13 cellular contexts compared by ENCODE assay signal in genomic region chr13:28558126-28558525, GRCh38.
A peak's percentile ranks its signal among the peaks of the same experiment; 100 is the strongest.
DNase-seq lines count a peak whose midpoint lies in the region; FAIRE-seq and TF ChIP-seq lines count a peak whose summit lies in the region.
"Had no signal": no experiment of that assay in that cellular context is flagged by ENCODE, and none has a peak within 500 bp of the region (broad histone marks: within the 10 kb centered on the region; RNA-seq: fewer than 3 reads in every experiment).

No MANE protein-coding gene starts in this region.

- CTCF ChIA-PET in H1 (lab: Charles Lee; ENCODE audit: partially characterized antibody) = interaction anchor here (1.0 kb wide), 1 partner anchor 98 kb away, joined by 3 read pairs; no protein-coding TSS in a partner anchor

- no peak overlapping the region for H3K18ac ChIP-seq in H1 (ENCODE audit: extremely low read depth, low read length)
- no peak overlapping the region for H3K18ac ChIP-seq in mesendoderm (ENCODE audit: low read length)

- no peak overlapping the region for H4K91ac ChIP-seq in H1 (replicated peaks; ENCODE audit: insufficient read length, low read length)

- H3K9ac ChIP-seq in H1 (replicated peaks in 1 of 4; ENCODE audit: extremely low read depth in 1 of 4, low read depth in 3 of 4, low read length in 3 of 4) (no peak overlapping the region), mesendoderm (ENCODE audit: low read length) (no peak overlapping the region)

- H3K4me3 ChIP-seq in H1 (ENCODE audit: extremely low read depth in 1 of 4, insufficient read depth in 2 of 4, low read depth in 3 of 4, low read length in 4 of 4) (no peak overlapping the region), mesendoderm (ENCODE audit: low read length) (no peak overlapping the region), BE2C (ENCODE audit: low read depth, low read length) (no peak overlapping the region)
- H3K4me3 ChIP-seq: tibial artery had no signal

- H3K56ac ChIP-seq in H1 (replicated peaks; ENCODE audit: insufficient read length, low read depth, low read length) (no peak overlapping the region), mesendoderm (ENCODE audit: low read length) (no peak overlapping the region)

- FAIRE-seq in H1 (lab: Jason Lieb, UNC) (no peak), H54 (lab: Jason Lieb, UNC) (no peak)
- FAIRE-seq: GM12891 had no signal

- DNase-seq in AG09319 (ENCODE audit: extremely low read depth, low read depth) (peak; percentile 83), LHCN-M2 (ENCODE audit: low read depth) (peak; percentile 52), H1 (ENCODE audit: low read depth in 1 of 2, low spot score in 2 of 2) (no peak), mesendoderm (peak; percentile 75), BE2C (no peak), H54 (ENCODE audit: insufficient read length, low spot score) (no peak), NCI-H526 (lab: John Stamatoyannopoulos, UW) (no peak), NCI-H1092 (lab: John Stamatoyannopoulos, UW) (no peak)
- DNase-seq: CD8-positive, alpha-beta memory T cell; foreskin keratinocyte; NCI-H1436; tibial artery had no signal

- TF ChIP-seq EP300 in H1 (IDR thresholded peaks at IDR 0.05; ENCODE audit: borderline replicate concordance in 1 of 2, low read depth in 2 of 2, low read length in 2 of 2) = no peak

- H3K27ac ChIP-seq in H1 (ENCODE audit: low read depth, low read length) (no peak overlapping the region), mesendoderm (ENCODE audit: low read depth, low read length) (no peak overlapping the region)
- H3K27ac ChIP-seq: foreskin keratinocyte had no signal

- POLR2A ChIA-PET in H1 (lab: Charles Lee; ENCODE audit: partially characterized antibody) = no interaction called here

- H2BK120ac ChIP-seq in H1 (replicated peaks; ENCODE audit: low read depth, low read length) = no peak overlapping the region
- no peak overlapping the region for H2BK120ac ChIP-seq in mesendoderm (ENCODE audit: low read depth, low read length)

- H2BK15ac ChIP-seq in H1 (ENCODE audit: low read length) (no peak overlapping the region), mesendoderm (replicated peaks; ENCODE audit: low read depth) (no peak overlapping the region)

- H4K8ac ChIP-seq in H1 (ENCODE audit: extremely low read depth, insufficient read depth, low read length) = no peak overlapping the region
- no peak overlapping the region for H4K8ac ChIP-seq in mesendoderm (ENCODE audit: low read depth, low read length)

- H4K5ac ChIP-seq in H1 (ENCODE audit: insufficient read length, low read depth, low read length) (no peak overlapping the region), mesendoderm (ENCODE audit: low read length) (no peak overlapping the region)

- H3K79me1 ChIP-seq in H1 (ENCODE audit: low read depth, low read length) (no peaks in the 10 kb centered on the region), mesendoderm (ENCODE audit: low read length) (no peaks in the 10 kb centered on the region)

- H2AK5ac ChIP-seq in H1 (ENCODE audit: low read depth, low read length) = no peak overlapping the region
- H2AK5ac ChIP-seq in mesendoderm (ENCODE audit: low read length) = no peak overlapping the region

- H3K23ac ChIP-seq in H1 (ENCODE audit: insufficient read length) = no peak overlapping the region
- no peak overlapping the region for H3K23ac ChIP-seq in mesendoderm (ENCODE audit: low read length)

- H2BK5ac ChIP-seq in H1 (ENCODE audit: low read depth, low read length) (no peak overlapping the region), mesendoderm (ENCODE audit: low read length) (no peak overlapping the region)

- TF ChIP-seq CTCF in AG09319 (IDR thresholded peaks at IDR 0.05; ENCODE audit: low read depth, low read length) = no peak
- TF ChIP-seq CTCF in H1 (IDR thresholded peaks at IDR 0.05; ENCODE audit: control extremely low read depth in 1 of 3, insufficient read depth in 1 of 3, low read depth in 1 of 3, low read length in 3 of 3) = no peak
- no peak for TF ChIP-seq CTCF in BE2C (IDR thresholded peaks at IDR 0.05; ENCODE audit: low read depth, low read length)

- 66% methylated on average over 3 of the region's 3 CpGs; no CpG with 5 or more reads in 1 of the 2 experiments for WGBS in H1 (ENCODE audit: extremely low coverage in 1 of 2, insufficient coverage in 1 of 2, insufficient read length in 1 of 2, insufficient replicate concordance in 2 of 2, low coverage in 1 of 2, low lambda C conversion rate in 2 of 2, missing lambda C conversion rate in 1 of 2), 2 experiments
- no CpG with 5 or more reads among the region's 3 CpGs for WGBS in mesendoderm (ENCODE audit: extremely low coverage, insufficient coverage, low lambda C conversion rate)

- TF ChIP-seq POLR2A in H1 (IDR thresholded peaks at IDR 0.05; ENCODE audit: control extremely low read depth in 1 of 2, low read depth in 2 of 2, low read length in 2 of 2) (no peak), H54 (IDR thresholded peaks at IDR 0.05; ENCODE audit: low read depth, low read length) (no peak)

- H2AFZ ChIP-seq in H1 (ENCODE audit: low read length) = peak overlapping the region; percentile 86; the same call in 1 of the 2 replicates

- no peaks in the 10 kb centered on the region for H3K9me3 ChIP-seq in H1 (ENCODE audit: insufficient read depth in 2 of 2, low read depth in 1 of 2, low read length in 1 of 2)
- H3K9me3 ChIP-seq in BE2C = no peaks in the 10 kb centered on the region
- H3K9me3 ChIP-seq: tibial artery had no signal

- peak overlapping the region; percentile 29; the same call in 1 of the 2 replicates for H2BK12ac ChIP-seq in H1 (ENCODE audit: low read depth, low read length)

- H3K4me1 ChIP-seq in H1 (replicated peaks in 1 of 4; ENCODE audit: control insufficient read depth in 3 of 4, insufficient read depth in 4 of 4, low read length in 3 of 4) (no peaks in the 10 kb centered on the region), mesendoderm (ENCODE audit: control insufficient read depth, low read depth, low read length) (no peaks in the 10 kb centered on the region), BE2C (no peaks in the 10 kb centered on the region)
- H3K4me1 ChIP-seq: foreskin keratinocyte had no signal

- H3K14ac ChIP-seq in H1 (ENCODE audit: insufficient read length) = no peak overlapping the region

- H3K27me3 ChIP-seq in H1 (replicated peaks in 1 of 4; ENCODE audit: control insufficient read depth in 3 of 4, extremely low read depth in 1 of 4, insufficient read depth in 3 of 4, low read length in 3 of 4) = no peaks in the 10 kb centered on the region
- H3K27me3 ChIP-seq in mesendoderm (ENCODE audit: insufficient read depth, low read length, poor library complexity) = no peaks in the 10 kb centered on the region
- H3K27me3 ChIP-seq in BE2C = no peaks in the 10 kb centered on the region
- H3K27me3 ChIP-seq: tibial artery had no signal

- H3K23me2 ChIP-seq in H1 (ENCODE audit: low read depth, low read length) = no peaks in the 10 kb centered on the region

- H4K20me1 ChIP-seq in H1 (replicated peaks in 1 of 2; ENCODE audit: control insufficient read depth in 1 of 2, insufficient read depth in 2 of 2, low read length in 2 of 2) = no peaks in the 10 kb centered on the region

- H2BK20ac ChIP-seq in H1 (ENCODE audit: low read length) = no peak overlapping the region

- H3K4ac ChIP-seq in H1 (replicated peaks; ENCODE audit: insufficient read length, low read depth, low read length) = no peak overlapping the region
- no peak overlapping the region for H3K4ac ChIP-seq in mesendoderm (ENCODE audit: low read depth, low read length)

- H3K36me3 ChIP-seq in H1 (ENCODE audit: control insufficient read depth in 2 of 4, insufficient read depth in 4 of 4, low read length in 3 of 4) (no peaks in the 10 kb centered on the region), mesendoderm (ENCODE audit: control insufficient read depth, insufficient read depth, low read length) (no peaks in the 10 kb centered on the region), BE2C (no peaks in the 10 kb centered on the region)
- H3K36me3 ChIP-seq: tibial artery had no signal

- TF ChIP-seq RAD21 in H1 (IDR thresholded peaks at IDR 0.05 in 1 of 2, conservative IDR thresholded peaks at IDR 0.05 in 1 of 2; ENCODE audit: low read depth in 2 of 2, low read length in 2 of 2) = no peak

- no peak overlapping the region for H3K4me2 ChIP-seq in H1 (ENCODE audit: insufficient read depth in 1 of 2, low read depth in 2 of 2, low read length in 2 of 2)
- H3K4me2 ChIP-seq in mesendoderm (ENCODE audit: low read length) = no peak overlapping the region

- H3K79me2 ChIP-seq in H1 (ENCODE audit: control insufficient read depth in 1 of 2, insufficient read depth in 2 of 2, low read length in 2 of 2) (no peaks in the 10 kb centered on the region), mesendoderm (ENCODE audit: control insufficient read depth, insufficient read depth, low read length) (no peaks in the 10 kb centered on the region)

TF ChIP-seq in H1, 55 proteins besides CTCF, POLR2A, EP300 and RAD21:
- TF ChIP-seq BACH1 (IDR thresholded peaks at IDR 0.05; ENCODE audit: low read length) (no peak), CBX8 (IDR thresholded peaks at IDR 0.05; ENCODE audit: borderline replicate concordance, low read depth, low read length) (no peak), MAX (IDR thresholded peaks at IDR 0.05) (no peak), TAF1 (IDR thresholded peaks at IDR 0.05; ENCODE audit: low read depth, low read length) (no peak), GTF2F1 (IDR thresholded peaks at IDR 0.05; ENCODE audit: borderline replicate concordance, low read depth, low read length) (no peak), POLR2AphosphoS5 (IDR thresholded peaks at IDR 0.05; ENCODE audit: low read depth, low read length) (no peak)

Comparison
In these comparisons a context has a peak if more than half of its experiments do, and no peak if none do; other contexts are left out.
1. DNase-seq: peak in AG09319 (single experiment), LHCN-M2 (single experiment) and mesendoderm (single experiment); none in H1 (0 of 2), BE2C (single experiment), H54 (single experiment), NCI-H526 (0 of 2) and NCI-H1092 (single experiment).